Comparison of ENCODE assay signal across 9 cellular contexts in the genomic region with DNA sequence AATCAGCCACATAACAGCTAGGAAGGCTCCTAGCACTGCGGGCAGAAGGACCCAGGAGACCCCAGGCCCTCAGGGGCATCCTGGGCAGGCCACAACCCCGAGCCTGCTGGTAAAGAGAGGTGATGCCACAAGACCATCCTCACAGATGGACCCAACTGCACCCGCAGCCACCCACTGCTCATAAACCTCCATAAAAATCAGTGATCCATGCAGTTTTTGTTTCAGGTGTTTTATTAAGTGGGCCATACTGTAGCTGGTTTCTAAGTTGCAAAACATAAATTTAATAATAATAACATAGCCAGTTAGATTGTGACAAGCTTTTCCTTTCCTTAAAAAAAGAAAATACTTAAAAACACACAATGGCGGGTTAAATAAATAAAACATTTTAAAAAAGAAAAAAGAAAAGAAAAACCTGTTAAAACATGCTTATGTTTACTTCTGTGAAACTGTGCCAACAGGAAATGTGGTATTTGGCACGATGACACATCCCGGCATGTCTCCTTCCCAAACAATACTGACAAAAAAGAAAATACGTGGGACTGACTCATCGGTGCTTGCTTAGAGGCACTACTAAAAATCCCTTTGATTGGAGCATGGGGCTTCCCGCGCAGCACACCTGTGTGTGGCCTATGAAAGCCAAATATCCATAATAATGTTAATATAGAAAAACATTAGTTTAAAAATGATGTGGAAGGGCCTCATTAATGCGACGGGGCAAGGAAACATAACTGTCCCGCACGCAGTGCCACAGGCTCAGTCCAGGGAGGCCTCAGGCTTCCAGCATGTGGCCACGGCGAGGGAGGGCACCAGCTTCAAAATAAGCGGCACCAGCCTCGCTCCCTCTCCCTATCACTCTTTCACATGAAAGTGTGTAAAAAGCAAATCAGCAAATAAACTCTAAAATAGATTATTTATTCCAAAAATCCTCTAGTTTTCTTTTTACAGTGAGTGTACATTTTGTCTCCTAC. TPM values are rescaled to one million over a fixed set of nuclear protein-coding genes. Genes with fewer than 3 reads are reported as not detected.
DNase-seq lines count a peak whose midpoint lies in the region; ATAC-seq and TF ChIP-seq lines count a peak whose summit lies in the region.
"Had no signal": no experiment of that assay in that cellular context is flagged by ENCODE, and none has a peak within 500 bp of the region (broad histone marks: within the 10 kb centered on the region; RNA-seq: fewer than 3 reads in every experiment).

No MANE protein-coding gene starts in this region.

- DNase-seq in AG09309 (ENCODE audit: low read depth), result peak; percentile 64
- peak in 1 of 3 donors; percentile 14 for DNase-seq in T-helper 17 cell
- no peak for DNase-seq in esophagus muscularis mucosa (ENCODE audit: extremely low spot score)
- DNase-seq in nephron progenitor cell, result no peak

- WGBS in esophagus muscularis mucosa, result 59% methylated on average over 18 of the region's 18 CpGs

- TF ChIP-seq CTCF in AG09309 (IDR thresholded peaks at IDR 0.05; ENCODE audit: control insufficient read depth, insufficient read depth, low read depth, low read length, missing control alignments) (no peak), esophagus muscularis mucosa (IDR thresholded peaks at IDR 0.05) (no peak), nephron progenitor cell (IDR thresholded peaks at IDR 0.05) (no peak)

- peaks cover 8 to 75% (median 55%) of the 10 kb centered on the region in 4 donors for H3K36me3 ChIP-seq in esophagus muscularis mucosa

- H3K9me3 Mint-ChIP-seq in nephron progenitor cell, result no peaks in the 10 kb centered on the region

- H3K27ac ChIP-seq in esophagus muscularis mucosa (replicated peaks in 1 of 4), result peak overlapping the region; percentile 29 to 70 (median 48)
- peak overlapping the region in 16 of 21 experiments; percentile 14 to 80 (median 52) for H3K27ac ChIP-seq in skin epidermis

- H3K4me3 ChIP-seq in AG09309 (ENCODE audit: control insufficient read depth, low read depth, low read length), result no peak overlapping the region
- no peak overlapping the region for H3K4me3 ChIP-seq in esophagus muscularis mucosa
- no peak overlapping the region for H3K4me3 ChIP-seq in skin epidermis

- H3K4me3 Mint-ChIP-seq in T-helper 17 cell, result no peak overlapping the region
- H3K4me3 Mint-ChIP-seq in nephron progenitor cell, result no peak overlapping the region
- H3K4me3 Mint-ChIP-seq: activated naive CD8-positive, alpha-beta T cell had no signal

- TF ChIP-seq RAD21 in Ishikawa (IDR thresholded peaks at IDR 0.05; ENCODE audit: low read depth), result no peak

- H3K27me3 Mint-ChIP-seq in T-helper 17 cell, result no peaks in the 10 kb centered on the region
- peaks cover 4% of the 10 kb centered on the region for H3K27me3 Mint-ChIP-seq in nephron progenitor cell (ENCODE audit: low read depth, poor library complexity)
- H3K27me3 Mint-ChIP-seq: activated naive CD8-positive, alpha-beta T cell had no signal

- H3K4me1 Mint-ChIP-seq in T-helper 17 cell, result peaks cover 36% of the 10 kb centered on the region
- H3K4me1 Mint-ChIP-seq in nephron progenitor cell, result peaks cover 10% of the 10 kb centered on the region

- intact Hi-C loops in esophagus muscularis mucosa (cut with DNase I), result loop anchor here (1.0 to 5.0 kb wide), 2 partner anchors 124 to 222 kb away; no protein-coding TSS in a partner anchor

- peaks cover 16 to 44% (median 31%) of the 10 kb centered on the region in 4 donors for H3K4me1 ChIP-seq in esophagus muscularis mucosa

- H3K27ac Mint-ChIP-seq in T-helper 17 cell (peak overlapping the region; percentile 86), nephron progenitor cell (no peak overlapping the region)

- ATAC-seq in T-helper 17 cell, result peak; percentile 55
- ATAC-seq in GM19035 (IDR thresholded peaks at IDR 0.05; ENCODE audit: unreplicated experiment), result no peak
- no peak for ATAC-seq in HG02870 (IDR thresholded peaks at IDR 0.05; ENCODE audit: unreplicated experiment)

- H3K9me3 ChIP-seq in T-helper 17 cell (ENCODE audit: control insufficient read depth, low read length, poor library complexity, severe bottlenecking) (no peaks in the 10 kb centered on the region), esophagus muscularis mucosa (no peaks in the 10 kb centered on the region)

- H3K27me3 ChIP-seq in esophagus muscularis mucosa, result no peaks in the 10 kb centered on the region

- peaks cover 8% of the 10 kb centered on the region for H3K36me3 Mint-ChIP-seq in T-helper 17 cell (ENCODE audit: low read depth)
- H3K36me3 Mint-ChIP-seq in nephron progenitor cell (ENCODE audit: low read depth), result peaks cover 51% of the 10 kb centered on the region

- TF ChIP-seq EP300 in Ishikawa (IDR thresholded peaks at IDR 0.05; ENCODE audit: borderline replicate concordance) (peak; percentile 72), esophagus muscularis mucosa (IDR thresholded peaks at IDR 0.05) (no peak)

- no peak for TF ChIP-seq POLR2A in esophagus muscularis mucosa (IDR thresholded peaks at IDR 0.05; ENCODE audit: low read depth)

TF ChIP-seq in Ishikawa, 13 proteins besides CTCF, POLR2A, EP300 and RAD21:
- TF ChIP-seq, protein P1, sequence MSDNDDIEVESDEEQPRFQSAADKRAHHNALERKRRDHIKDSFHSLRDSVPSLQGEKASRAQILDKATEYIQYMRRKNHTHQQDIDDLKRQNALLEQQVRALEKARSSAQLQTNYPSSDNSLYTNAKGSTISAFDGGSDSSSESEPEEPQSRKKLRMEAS (IDR thresholded peaks at IDR 0.05), result peak; percentile 64; the same call in 1 of the 2 replicates
- TF ChIP-seq, protein P2, sequence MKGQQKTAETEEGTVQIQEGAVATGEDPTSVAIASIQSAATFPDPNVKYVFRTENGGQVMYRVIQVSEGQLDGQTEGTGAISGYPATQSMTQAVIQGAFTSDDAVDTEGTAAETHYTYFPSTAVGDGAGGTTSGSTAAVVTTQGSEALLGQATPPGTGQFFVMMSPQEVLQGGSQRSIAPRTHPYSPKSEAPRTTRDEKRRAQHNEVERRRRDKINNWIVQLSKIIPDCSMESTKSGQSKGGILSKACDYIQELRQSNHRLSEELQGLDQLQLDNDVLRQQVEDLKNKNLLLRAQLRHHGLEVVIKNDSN (IDR thresholded peaks at IDR 0.05), result no peak
- TF ChIP-seq NFIC (IDR thresholded peaks at IDR 0.05) (peak; percentile 96), YY1 (IDR thresholded peaks at IDR 0.05; ENCODE audit: low read depth) (0 out of 2 replicates have a peak, but pooled peaks have one; percentile 9), TCF12 (IDR thresholded peaks at IDR 0.05; ENCODE audit: low read depth) (peak; percentile 71), TEAD4 (IDR thresholded peaks at IDR 0.05) (peak; percentile 69)
- TF ChIP-seq, protein P3, sequence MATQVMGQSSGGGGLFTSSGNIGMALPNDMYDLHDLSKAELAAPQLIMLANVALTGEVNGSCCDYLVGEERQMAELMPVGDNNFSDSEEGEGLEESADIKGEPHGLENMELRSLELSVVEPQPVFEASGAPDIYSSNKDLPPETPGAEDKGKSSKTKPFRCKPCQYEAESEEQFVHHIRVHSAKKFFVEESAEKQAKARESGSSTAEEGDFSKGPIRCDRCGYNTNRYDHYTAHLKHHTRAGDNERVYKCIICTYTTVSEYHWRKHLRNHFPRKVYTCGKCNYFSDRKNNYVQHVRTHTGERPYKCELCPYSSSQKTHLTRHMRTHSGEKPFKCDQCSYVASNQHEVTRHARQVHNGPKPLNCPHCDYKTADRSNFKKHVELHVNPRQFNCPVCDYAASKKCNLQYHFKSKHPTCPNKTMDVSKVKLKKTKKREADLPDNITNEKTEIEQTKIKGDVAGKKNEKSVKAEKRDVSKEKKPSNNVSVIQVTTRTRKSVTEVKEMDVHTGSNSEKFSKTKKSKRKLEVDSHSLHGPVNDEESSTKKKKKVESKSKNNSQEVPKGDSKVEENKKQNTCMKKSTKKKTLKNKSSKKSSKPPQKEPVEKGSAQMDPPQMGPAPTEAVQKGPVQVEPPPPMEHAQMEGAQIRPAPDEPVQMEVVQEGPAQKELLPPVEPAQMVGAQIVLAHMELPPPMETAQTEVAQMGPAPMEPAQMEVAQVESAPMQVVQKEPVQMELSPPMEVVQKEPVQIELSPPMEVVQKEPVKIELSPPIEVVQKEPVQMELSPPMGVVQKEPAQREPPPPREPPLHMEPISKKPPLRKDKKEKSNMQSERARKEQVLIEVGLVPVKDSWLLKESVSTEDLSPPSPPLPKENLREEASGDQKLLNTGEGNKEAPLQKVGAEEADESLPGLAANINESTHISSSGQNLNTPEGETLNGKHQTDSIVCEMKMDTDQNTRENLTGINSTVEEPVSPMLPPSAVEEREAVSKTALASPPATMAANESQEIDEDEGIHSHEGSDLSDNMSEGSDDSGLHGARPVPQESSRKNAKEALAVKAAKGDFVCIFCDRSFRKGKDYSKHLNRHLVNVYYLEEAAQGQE (IDR thresholded peaks at IDR 0.05; ENCODE audit: low read depth), result no peak

RNA-seq across cellular contexts. Expression of a gene that starts 47.5 kb away (rescaled TPM):
- total RNA-seq in T-helper 17 cell (under 1 TPM in 1 of 2 donors, not detected in 1; 0.10 TPM), esophagus muscularis mucosa (10 to 100 TPM in 1 of 4 donors, 1 to 10 TPM in 3; 1.7 to 11.5 (median 8.2) TPM)
